ENCODE assay signal across 10 cellular contexts in the genomic region with DNA sequence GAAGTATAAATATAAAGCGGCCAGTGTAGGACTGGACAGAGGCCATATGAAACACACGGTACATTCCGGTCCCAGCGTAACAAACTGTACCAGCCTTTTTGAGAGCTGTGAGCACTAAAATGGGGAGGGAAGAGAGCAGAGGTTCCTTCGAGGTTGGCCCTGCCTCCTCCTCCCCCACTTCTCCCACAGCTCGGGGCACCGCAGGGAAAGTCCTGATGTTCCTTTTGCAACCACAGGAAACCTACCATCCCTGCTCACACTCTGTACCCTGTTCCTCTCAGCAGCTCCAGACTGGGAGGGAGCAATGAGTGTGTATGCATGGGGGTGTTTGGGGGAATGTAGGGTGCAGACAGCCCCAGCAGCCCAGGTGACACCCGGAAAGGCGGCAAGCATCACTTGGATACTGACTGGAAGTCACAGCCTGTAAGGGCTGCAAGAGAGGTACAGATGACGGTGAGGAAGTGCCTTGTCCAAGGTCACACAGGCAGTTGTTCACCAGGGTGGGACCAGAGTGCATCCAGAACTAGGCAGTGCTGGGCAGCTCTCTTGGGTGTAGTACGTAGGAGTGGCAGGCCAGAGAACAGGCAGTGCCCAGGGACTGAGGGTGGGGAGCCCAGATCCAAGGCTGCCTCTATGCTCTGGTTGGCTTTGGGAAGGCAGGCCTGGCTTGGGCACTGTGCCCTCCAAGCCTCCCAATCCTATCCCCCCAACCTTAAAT. TPM values are rescaled to one million over a fixed set of nuclear protein-coding genes. Genes with fewer than 3 reads are reported as not detected.
DNase-seq lines count a peak whose midpoint lies in the region; ATAC-seq, FAIRE-seq and TF ChIP-seq lines count a peak whose summit lies in the region.
"Had no signal": no experiment of that assay in that cellular context is flagged by ENCODE, and none has a peak within 500 bp of the region (broad histone marks: within the 10 kb centered on the region; RNA-seq: fewer than 3 reads in every experiment).

No MANE protein-coding gene starts in this region.

- no peaks in the 10 kb centered on the region for H3K36me3 ChIP-seq in kidney (ENCODE audit: control insufficient read depth in 1 of 2, insufficient read depth in 2 of 2, low read length in 2 of 2)

- peaks cover 91% of the 10 kb centered on the region for H3K4me1 Mint-ChIP-seq in stimulated activated naive CD8-positive, alpha-beta T cell treated with anti-CD3 and anti-CD28 coated beads, Interleukin-15, amount 100 ng/mL, for 72 hours

- ATAC-seq in stimulated activated naive CD8-positive, alpha-beta T cell treated with anti-CD3 and anti-CD28 coated beads, Interleukin-15, amount 100 ng/mL, for 72 hours: peak; percentile 24
- no peak for ATAC-seq in HG03439 (IDR thresholded peaks at IDR 0.05; ENCODE audit: unreplicated experiment)
- no peak for ATAC-seq in HG02623 (IDR thresholded peaks at IDR 0.05; ENCODE audit: unreplicated experiment)

- intact Hi-C loops in kidney (cut with DNase I): loop anchor here (5.0 kb wide), 1 partner anchor 39 kb away; the partner anchor contains the start of gene FKBP5

- no peaks in the 10 kb centered on the region for H3K27me3 Mint-ChIP-seq in stimulated activated naive CD8-positive, alpha-beta T cell treated with anti-CD3 and anti-CD28 coated beads, Interleukin-15, amount 100 ng/mL, for 72 hours

- H3K9me3 ChIP-seq in kidney (ENCODE audit: control insufficient read depth in 1 of 2, low read length in 2 of 2): no peaks in the 10 kb centered on the region

- FAIRE-seq in kidney (lab: Jason Lieb, UNC): no peak
- FAIRE-seq: endometrium had no signal

- DNase-seq in KBM-7 (peak; percentile 68), kidney (peak; percentile 91), HuH-7 (ENCODE audit: low spot score) (no peak), NCI-H1105 (lab: John Stamatoyannopoulos, UW) (no peak)
- peak in 1 of 2 donors; percentile 33 for DNase-seq in stimulated activated naive CD8-positive, alpha-beta T cell treated with anti-CD3 and anti-CD28 coated beads, Interleukin-15, amount 100 ng/mL, for 72 hours
- DNase-seq: stimulated activated naive B cell treated with anti-CD40 and anti-IgM and Interleukin-4, amounts not matched to agents 10 μg/mL and 1 μg/mL and 100 μg/mL, for 72 hours had no signal

- TF ChIP-seq CTCF in kidney (IDR thresholded peaks at IDR 0.05; ENCODE audit: borderline replicate concordance, extremely low read depth, insufficient read depth): no peak

- 27 to 58% (median 34%) methylated on average over 11 of the region's 11 CpGs for WGBS in adipose tissue, 3 donors

- H3K4me3 Mint-ChIP-seq in stimulated activated naive CD8-positive, alpha-beta T cell treated with anti-CD3 and anti-CD28 coated beads, Interleukin-15, amount 100 ng/mL, for 72 hours: peak overlapping the region; percentile 50 to 61

- H3K9me3 Mint-ChIP-seq in stimulated activated naive CD8-positive, alpha-beta T cell treated with anti-CD3 and anti-CD28 coated beads, Interleukin-15, amount 100 ng/mL, for 72 hours: no peaks in the 10 kb centered on the region
- H3K9me3 Mint-ChIP-seq: stimulated activated naive B cell treated with anti-CD40 and anti-IgM and Interleukin-4, amounts not matched to agents 10 μg/mL and 1 μg/mL and 100 μg/mL, for 72 hours had no signal

- peak overlapping the region in 1 of 2 donors; percentile 81 for H3K9ac ChIP-seq in kidney (ENCODE audit: low read length in 2 of 2)

- H3K27ac ChIP-seq in adipose tissue (ENCODE audit: low read depth, low read length): peak overlapping the region; percentile 100
- H3K27ac ChIP-seq in kidney (ENCODE audit: low read depth in 2 of 2, low read length in 2 of 2): peak overlapping the region; percentile 95 to 98

- peak overlapping the region; percentile 4 to 64 for H3K4me3 ChIP-seq in kidney (ENCODE audit: low read length in 2 of 2)

- H3K4me1 ChIP-seq in kidney (ENCODE audit: control insufficient read depth in 1 of 2, insufficient read depth in 1 of 2, low read depth in 1 of 2, low read length in 2 of 2): peaks cover 38 to 59% of the 10 kb centered on the region in 2 donors

- in situ Hi-C loops in KBM-7 (cut with MboI; ENCODE audit: low pct_unique_long_range_greater_than_20kb, low sequenced_read_pairs): loop anchor here (25.0 kb wide), 1 partner anchor 414 kb away; no protein-coding TSS in a partner anchor

- H3K27ac Mint-ChIP-seq in stimulated activated naive CD8-positive, alpha-beta T cell treated with anti-CD3 and anti-CD28 coated beads, Interleukin-15, amount 100 ng/mL, for 72 hours: peak overlapping the region in 1 of 2 donors; percentile 45

RNA-seq across cellular contexts. Expression of gene ARMC12, which starts 11.0 kb away (rescaled TPM):
- polyA plus RNA-seq in adipose tissue (under 1 TPM; 0.56 to 0.71 (median 0.58) TPM), kidney (ENCODE audit: insufficient read depth, low read depth, low replicate concordance) (0.69 TPM)
- total RNA-seq in kidney: 0.47 TPM

RNA-seq across cellular contexts. Expression of gene FKBP5, which starts 37.2 kb away (rescaled TPM):
- polyA plus RNA-seq in adipose tissue: 100 to 1,000 TPM; 111 to 356 (median 181) TPM
- total RNA-seq in kidney: 267 TPM
- 45.6 TPM for polyA plus RNA-seq in kidney (ENCODE audit: insufficient read depth, low read depth, low replicate concordance)

RNA-seq across cellular contexts. Expression of gene CLPSL2, which starts 50.5 kb away (rescaled TPM):
- 1 to 10 TPM in 1 of 3 donors, not detected in 2; 1.3 TPM for polyA plus RNA-seq in adipose tissue
- total RNA-seq in kidney: not detected
- not detected for polyA plus RNA-seq in kidney (ENCODE audit: insufficient read depth, low read depth, low replicate concordance)

RNA-seq across cellular contexts. Expression of gene CLPSL1, which starts 54.9 kb away (rescaled TPM):
- polyA plus RNA-seq in adipose tissue (not detected), kidney (ENCODE audit: insufficient read depth, low read depth, low replicate concordance) (not detected)
- total RNA-seq in kidney: not detected

Comparison
In these comparisons a context has a peak if more than half of its experiments do, and no peak if none do; other contexts are left out.
1. DNase-seq: peak in KBM-7 (single experiment) and kidney (single experiment); none in HuH-7 (single experiment) and NCI-H1105 (single experiment).